13 cellular contexts compared by ENCODE assay signal in the genomic region with DNA sequence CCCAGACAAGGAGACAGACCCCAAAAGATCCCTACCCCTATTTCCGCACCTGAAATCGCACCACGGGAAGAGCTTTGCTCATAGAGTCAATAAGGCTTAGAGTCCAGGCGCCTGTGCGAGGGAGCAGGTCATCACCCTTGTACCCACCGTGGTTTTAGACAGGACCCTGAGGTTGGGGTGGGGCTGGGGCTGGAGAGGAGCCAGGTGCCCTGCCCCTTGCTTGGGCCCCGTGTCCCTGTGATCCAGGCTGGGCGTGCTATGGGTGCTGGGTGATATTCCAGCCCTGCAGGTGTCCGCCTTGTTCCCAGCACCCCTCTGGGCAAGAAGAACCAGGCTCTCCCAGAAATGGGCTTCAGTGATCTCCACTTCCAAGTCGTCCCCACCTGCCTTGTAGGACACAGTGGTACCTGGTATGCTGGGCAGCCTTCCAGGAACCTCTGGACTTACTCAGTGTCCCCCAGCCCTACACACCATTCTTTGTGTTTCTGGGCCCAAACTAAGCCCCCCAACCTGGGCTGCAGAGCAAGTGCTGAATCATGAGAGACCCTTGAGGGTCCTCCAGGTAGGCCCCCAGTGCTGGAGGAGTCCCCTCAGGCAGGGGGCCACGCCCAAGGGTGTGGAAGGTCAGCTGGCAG. TPM values are rescaled to one million over a fixed set of nuclear protein-coding genes. Genes with fewer than 3 reads are reported as not detected.
A peak's percentile ranks its signal among the peaks of the same experiment; 100 is the strongest.
DNase-seq lines count a peak whose midpoint lies in the region; ATAC-seq, FAIRE-seq and TF ChIP-seq lines count a peak whose summit lies in the region.
"Had no signal": no experiment of that assay in that cellular context is flagged by ENCODE, and none has a peak within 500 bp of the region (broad histone marks: within the 10 kb centered on the region; RNA-seq: fewer than 3 reads in every experiment).

No MANE protein-coding gene starts in this region.

- H3K36me3 Mint-ChIP-seq in CD8-positive, alpha-beta memory T cell = peaks cover 0 to 23% (median 0%) of the 10 kb centered on the region in 3 donors
- peaks cover 3% of the 10 kb centered on the region for H3K36me3 Mint-ChIP-seq in activated B cell treated with CpG ODN at 0.5 μM for 24 hours (ENCODE audit: low read depth)

- peak overlapping the region in 6 of 8 donors; percentile 17 to 81 (median 48) for H3K27ac Mint-ChIP-seq in CD8-positive, alpha-beta memory T cell
- peak overlapping the region; percentile 84 for H3K27ac Mint-ChIP-seq in activated B cell treated with CpG ODN at 0.5 μM for 24 hours
- H3K27ac Mint-ChIP-seq: activated naive CD8-positive, alpha-beta T cell treated with anti-CD3 and anti-CD28 coated beads for 36 hours had no signal

- no peaks in the 10 kb centered on the region for H3K27me3 ChIP-seq in CD8-positive, alpha-beta memory T cell (ENCODE audit: insufficient read depth, low read length, poor library complexity, severe bottlenecking)
- H3K27me3 ChIP-seq in heart left ventricle = no peaks in the 10 kb centered on the region
- H3K27me3 ChIP-seq in sigmoid colon = no peaks in the 10 kb centered on the region

- no peaks in the 10 kb centered on the region for H3K36me3 ChIP-seq in CD8-positive, alpha-beta memory T cell (ENCODE audit: insufficient read depth, low read length)
- H3K36me3 ChIP-seq in heart left ventricle (peaks cover 0 to 18% (median 7%) of the 10 kb centered on the region in 9 donors), sigmoid colon (no peaks in the 10 kb centered on the region)

- peaks cover 60% of the 10 kb centered on the region for H3K4me1 ChIP-seq in CD8-positive, alpha-beta memory T cell (ENCODE audit: insufficient read depth, low read length)
- H3K4me1 ChIP-seq in heart left ventricle (peaks cover 32 to 91% (median 75%) of the 10 kb centered on the region in 12 donors), sigmoid colon (peaks cover 0 to 83% (median 82%) of the 10 kb centered on the region in 4 donors)

- TF ChIP-seq POLR2A in heart left ventricle (IDR thresholded peaks at IDR 0.05) (no peak), sigmoid colon (IDR thresholded peaks at IDR 0.05) (no peak), GM12891 (IDR thresholded peaks at IDR 0.05; ENCODE audit: low read depth, low read length) (no peak; the same call in 1 of the 2 replicates)

- peak overlapping the region; percentile 23 to 79 (median 57) for H3K4me3 Mint-ChIP-seq in CD8-positive, alpha-beta memory T cell
- H3K4me3 Mint-ChIP-seq in activated B cell treated with CpG ODN at 0.5 μM for 24 hours = peak overlapping the region; percentile 66
- H3K4me3 Mint-ChIP-seq: activated naive CD8-positive, alpha-beta T cell treated with anti-CD3 and anti-CD28 coated beads for 36 hours had no signal

- no peak for FAIRE-seq in GM12891 (lab: Jason Lieb, UNC)

- TF ChIP-seq EP300 in sigmoid colon (IDR thresholded peaks at IDR 0.05) = no peak

- intact Hi-C loops in activated B cell treated with CpG ODN at 0.5 μM for 24 hours (cut with micrococcal nuclease) (loop anchor here (5.0 kb wide), 2 partner anchors 114 to 529 kb away; partner anchors contain the start of gene LSP1), heart left ventricle (cut with DNase I) (loop anchor here in 3 of 10 donors (2.0 to 5.0 kb wide), 3 partner anchors 17 to 77 kb away; no protein-coding TSS in a partner anchor), sigmoid colon (cut with DNase I) (loop anchor here (2.0 to 10.0 kb wide), 3 partner anchors 19 to 917 kb away; partner anchors contain the start of gene TSSC4)

- H3K9me3 Mint-ChIP-seq in CD8-positive, alpha-beta memory T cell = no peaks in the 10 kb centered on the region
- H3K9me3 Mint-ChIP-seq in activated B cell treated with CpG ODN at 0.5 μM for 24 hours = no peaks in the 10 kb centered on the region
- H3K9me3 Mint-ChIP-seq: activated naive CD8-positive, alpha-beta T cell treated with anti-CD3 and anti-CD28 coated beads for 36 hours had no signal

- ATAC-seq in activated B cell treated with CpG ODN at 0.5 μM for 24 hours (ENCODE audit: low read depth) (no peak), heart left ventricle (no peak)

- DNase-seq in CD8-positive, alpha-beta memory T cell = peak in 1 of 5 donors; percentile 44
- DNase-seq in activated B cell treated with CpG ODN at 0.5 μM for 24 hours (no peak), heart left ventricle (peak in 3 of 5 donors; percentile 26 to 49 (median 39)), sigmoid colon (peak; percentile 74), anterior cingulate cortex (lab: John Stamatoyannopoulos, UW) (no peak), GM12891 (ENCODE audit: insufficient read length, low spot score) (no peak), activated gamma-delta T cell (lab: John Stamatoyannopoulos, UW) (no peak), HuH-7.5 (ENCODE audit: low spot score) (no peak)
- DNase-seq: activated naive CD8-positive, alpha-beta T cell treated with anti-CD3 and anti-CD28 coated beads for 36 hours; DMS53; NCI-H1092; NK-92 treated with Interleukin-12 subunit alpha and Interleukin-12 subunit beta, amount 100 ng/mL, for 24 hours; stimulated activated CD4-positive, alpha-beta T cell treated with anti-CD3 and anti-CD28 coated beads, Interleukin-4, amount 100 ng/mL, for 1 hour had no signal

- CTCF ChIA-PET in CD8-positive, alpha-beta memory T cell (lab: Charles Lee) = interaction anchor here (0.7 to 1.6 kb wide), 2 partner anchors 19 to 76 kb away, joined by 3 to 11 read pairs; partner anchors contain the start of gene TSSC4
- CTCF ChIA-PET in activated B cell treated with CpG ODN at 0.5 μM for 24 hours (lab: Charles Lee) = interaction anchor here (1.1 kb wide), 1 partner anchor 39 kb away, joined by 5 read pairs; no protein-coding TSS in a partner anchor

- POLR2A ChIA-PET in CD8-positive, alpha-beta memory T cell (lab: Charles Lee) = interaction anchor here (1.2 kb wide), 1 partner anchor 19 kb away, joined by 3 read pairs; the partner anchor contains the start of gene TSSC4
- POLR2A ChIA-PET in activated B cell treated with CpG ODN at 0.5 μM for 24 hours (lab: Charles Lee) = interaction anchor here (1.4 to 8.5 kb wide), 2 partner anchors 18 to 80 kb away, joined by 5 to 91 read pairs; partner anchors contain the start of genes C11orf21, TSPAN32 and TSSC4

- WGBS in heart left ventricle, 4 donors = 61 to 71% (median 67%) methylated on average over 9 to 11 of the region's 11 CpGs
- WGBS in sigmoid colon, 2 donors = 75 to 83% methylated on average over 11 of the region's 11 CpGs

- TF ChIP-seq CTCF in activated B cell treated with CpG ODN at 0.5 μM for 24 hours (IDR thresholded peaks at IDR 0.05) = no peak
- no peak for TF ChIP-seq CTCF in heart left ventricle (IDR thresholded peaks at IDR 0.05)
- TF ChIP-seq CTCF in sigmoid colon (IDR thresholded peaks at IDR 0.05) = no peak

- no peak overlapping the region for H3K27ac ChIP-seq in CD8-positive, alpha-beta memory T cell (ENCODE audit: low read depth, low read length)
- H3K27ac ChIP-seq in heart left ventricle (peak overlapping the region; percentile 62 to 100 (median 99)), sigmoid colon (peak overlapping the region; percentile 99 to 100 (median 100))

- peaks cover 52 to 83% (median 59%) of the 10 kb centered on the region in 3 donors for H3K4me1 Mint-ChIP-seq in CD8-positive, alpha-beta memory T cell
- H3K4me1 Mint-ChIP-seq in activated B cell treated with CpG ODN at 0.5 μM for 24 hours = peaks cover 82% of the 10 kb centered on the region

- no peaks in the 10 kb centered on the region for H3K9me3 ChIP-seq in CD8-positive, alpha-beta memory T cell (ENCODE audit: low read length)
- H3K9me3 ChIP-seq in heart left ventricle (no peaks in the 10 kb centered on the region), sigmoid colon (no peaks in the 10 kb centered on the region)

- H3K27me3 Mint-ChIP-seq in CD8-positive, alpha-beta memory T cell = no peaks in the 10 kb centered on the region
- no peaks in the 10 kb centered on the region for H3K27me3 Mint-ChIP-seq in activated B cell treated with CpG ODN at 0.5 μM for 24 hours
- H3K27me3 Mint-ChIP-seq: activated naive CD8-positive, alpha-beta T cell treated with anti-CD3 and anti-CD28 coated beads for 36 hours had no signal

- no peak overlapping the region for H3K4me3 ChIP-seq in CD8-positive, alpha-beta memory T cell (ENCODE audit: low read length)
- peak overlapping the region in 3 of 12 donors; percentile 100 for H3K4me3 ChIP-seq in heart left ventricle
- peak overlapping the region in 1 of 4 donors; percentile 98 for H3K4me3 ChIP-seq in sigmoid colon

TF ChIP-seq in GM12891, 5 proteins besides CTCF, POLR2A, EP300 and RAD21:
- no peak for TF ChIP-seq SPI1 (IDR thresholded peaks at IDR 0.05; ENCODE audit: low read depth, low read length)
- no peak for TF ChIP-seq POLR2AphosphoS5 (IDR thresholded peaks at IDR 0.05; ENCODE audit: low read depth, low read length)
- no peak for TF ChIP-seq POU2F2 (IDR thresholded peaks at IDR 0.05; ENCODE audit: low read depth, low read length)
- no peak for TF ChIP-seq PAX5 (IDR thresholded peaks at IDR 0.05; ENCODE audit: insufficient read depth, low read length, severe bottlenecking)
- no peak for TF ChIP-seq TAF1 (IDR thresholded peaks at IDR 0.05; ENCODE audit: low read depth, low read length)

RNA-seq across cellular contexts. Expression of gene CD81, which starts 4.5 kb away (rescaled TPM):
- 100 to 1,000 TPM; 176 to 189 TPM for total RNA-seq in CD8-positive, alpha-beta memory T cell
- 107 TPM for polyA plus RNA-seq in CD8-positive, alpha-beta memory T cell
- total RNA-seq in activated B cell treated with CpG ODN at 0.5 μM for 24 hours = 130 and 132 TPM in 2 replicates
- 100 to 1,000 TPM; 277 to 994 (median 568) TPM for total RNA-seq in heart left ventricle
- 100 to 1,000 TPM; 442 to 518 TPM for polyA plus RNA-seq in heart left ventricle
- total RNA-seq in sigmoid colon = 100 to 1,000 TPM; 401 to 625 (median 493) TPM
- polyA plus RNA-seq in sigmoid colon = 100 to 1,000 TPM in 1 of 3 donors, 10 to 100 TPM in 2; 67.9 to 313 (median 90.6) TPM
- 144 TPM for polyA plus RNA-seq in GM12891 (2012; ENCODE audit: low read depth, missing spikeins)

RNA-seq across cellular contexts. Expression of gene TSSC4, which starts 18.9 kb away (rescaled TPM):
- total RNA-seq in CD8-positive, alpha-beta memory T cell = 10 to 100 TPM; 79.6 to 84.1 TPM
- polyA plus RNA-seq in CD8-positive, alpha-beta memory T cell = 85.6 TPM
- 59.4 and 59.7 TPM in 2 replicates for total RNA-seq in activated B cell treated with CpG ODN at 0.5 μM for 24 hours
- total RNA-seq in heart left ventricle = 10 to 100 TPM; 23.4 to 45.2 (median 37.2) TPM
- polyA plus RNA-seq in heart left ventricle = 10 to 100 TPM; 34.6 to 75.9 TPM
- total RNA-seq in sigmoid colon = 10 to 100 TPM; 45.1 to 60.1 (median 53.2) TPM
- polyA plus RNA-seq in sigmoid colon = 10 to 100 TPM; 43.7 to 51.1 (median 47.7) TPM
- 28.8 TPM for polyA plus RNA-seq in GM12891 (2012; ENCODE audit: low read depth, missing spikeins)

Comparison
In these comparisons a context has a peak if more than half of its experiments do, and no peak if none do; other contexts are left out.
1. DNase-seq: peak in heart left ventricle (3 of 5) and sigmoid colon (single experiment); none in activated B cell treated with CpG ODN at 0.5 μM for 24 hours (single experiment), anterior cingulate cortex (0 of 58), GM12891 (single experiment), activated gamma-delta T cell (single experiment) and HuH-7.5 (single experiment).